16 cellular contexts compared by ENCODE assay signal in the genomic region with DNA sequence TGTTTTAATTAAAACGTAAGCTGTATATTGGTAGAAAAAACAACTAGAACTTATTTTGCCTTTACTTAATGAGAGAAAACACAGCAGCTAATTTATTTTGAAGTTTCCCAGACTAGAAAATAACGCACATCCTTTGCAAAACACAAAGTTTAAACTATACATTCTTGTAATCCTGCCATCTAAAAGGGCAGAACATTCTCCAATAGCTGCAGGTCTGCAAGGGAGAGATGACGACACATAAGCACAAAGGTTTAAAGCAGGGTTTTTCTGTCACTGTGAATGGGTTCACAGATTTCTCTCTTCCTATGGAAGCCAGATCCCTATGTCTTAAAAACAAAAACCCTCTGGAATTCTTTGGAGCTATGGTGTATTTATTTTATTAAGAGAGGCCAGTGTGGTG.
"Had no signal": no experiment of that assay in that cellular context is flagged by ENCODE, and none has a peak within 500 bp of the region (broad histone marks: within the 10 kb centered on the region; RNA-seq: fewer than 3 reads in every experiment).

No MANE protein-coding gene starts in this region.

- H3K4me3 ChIP-seq: coronary artery, hepatocyte, mucosa of descending colon, right atrium auricular region had no signal

- H3K36me3 ChIP-seq: right atrium auricular region had no signal

- DNase-seq: caudate nucleus; effector CD4-positive, alpha-beta T cell; endodermal cell; head of caudate nucleus; left colon; left ventricle myocardium superior; mucosa of descending colon; occipital lobe; posterior cingulate gyrus; small intestine; stimulated activated CD4-positive, alpha-beta T cell treated with anti-CD3 and anti-CD28 coated beads, Interleukin-2, amount 100 ng/mL, for 48 hours; stimulated activated naive CD4-positive, alpha-beta T cell treated with Interleukin-2 at 50 U/mL for 16 hours; trophoblast cell had no signal

- H3K27ac ChIP-seq: coronary artery, hepatocyte, right atrium auricular region had no signal

- H3K4me1 ChIP-seq: right atrium auricular region had no signal

- H3K4me2 ChIP-seq: hepatocyte had no signal

- FAIRE-seq: small intestine had no signal

- H3K27me3 ChIP-seq: hepatocyte, right atrium auricular region had no signal

- H3K79me2 ChIP-seq: hepatocyte had no signal

- H2AFZ ChIP-seq: hepatocyte had no signal

- H3K9me3 ChIP-seq: mucosa of descending colon, right atrium auricular region had no signal
